8 cellular contexts compared by ENCODE assay signal in the genomic region with DNA sequence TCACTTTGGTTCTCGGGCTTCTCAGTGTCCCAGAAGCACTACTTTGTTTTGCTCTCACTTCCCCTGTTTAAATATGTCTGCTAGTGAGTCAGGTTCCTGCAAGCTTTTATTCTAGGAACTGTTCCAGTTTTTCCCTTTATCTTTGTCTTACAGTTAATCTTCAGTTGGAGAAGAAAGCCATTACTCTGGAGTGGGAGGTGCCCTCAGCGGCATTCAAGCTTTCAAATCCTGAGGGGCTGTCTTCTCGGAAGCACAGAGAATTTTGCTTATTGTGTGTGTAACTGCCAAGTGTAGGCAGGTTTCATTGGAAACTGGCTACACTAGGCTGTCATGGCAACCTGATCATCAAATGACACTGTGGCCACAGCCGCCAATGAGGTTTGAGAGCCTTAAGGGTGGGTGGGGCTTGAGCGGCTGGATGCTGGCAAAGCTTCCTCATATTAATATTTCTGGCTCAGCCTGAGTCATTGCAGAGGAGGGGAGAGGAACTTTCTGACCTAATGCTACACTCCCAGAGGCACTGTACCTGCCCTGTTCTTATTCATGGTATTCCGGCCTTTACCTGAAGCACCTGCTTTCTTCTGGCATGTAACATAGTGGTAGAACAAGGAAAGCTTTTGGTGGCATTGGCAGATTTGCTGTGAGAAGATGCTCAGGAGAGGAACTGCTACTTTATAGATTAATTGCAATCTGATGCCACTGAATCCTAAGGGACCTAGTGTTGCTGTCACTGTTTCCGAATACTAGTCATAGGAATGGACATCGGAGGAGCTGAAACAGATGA. TPM values are rescaled to one million over a fixed set of nuclear protein-coding genes. Genes with fewer than 3 reads are reported as not detected.
A peak's percentile ranks its signal among the peaks of the same experiment; 100 is the strongest.
DNase-seq lines count a peak whose midpoint lies in the region; ATAC-seq and TF ChIP-seq lines count a peak whose summit lies in the region.

No MANE protein-coding gene starts in this region.

- TF ChIP-seq CTCF in HEK293 (tag by site-specific recombination; IDR thresholded peaks at IDR 0.05) = no peak
- TF ChIP-seq CTCF in NB4 (IDR thresholded peaks at IDR 0.05; ENCODE audit: low read depth, low read length) = no peak
- TF ChIP-seq CTCF in tibial nerve (IDR thresholded peaks at IDR 0.05) = no peak

- peak; percentile 99 for DNase-seq in ELR (ENCODE audit: low read depth)
- DNase-seq in NB4 (ENCODE audit: low read depth) = peak; percentile 88
- peak; percentile 96 for DNase-seq in SKM-1 treated with dmso at 0.1 percent for 144 hours (lab: John Stamatoyannopoulos, UW; ENCODE audit: unreplicated experiment)
- DNase-seq in Right ventricle myocardium inferior (ENCODE audit: missing footprints) = peak; percentile 93
- peak; percentile 92 for DNase-seq in pons (ENCODE audit: low spot score)
- DNase-seq in tibial nerve (ENCODE audit: low spot score in 2 of 2) = peak; percentile 81 to 93

- 12 to 20% (median 15%) methylated on average over 8 of the region's 8 CpGs for WGBS in adipose tissue, 3 donors
- 9 to 15% methylated on average over 8 of the region's 8 CpGs for WGBS in tibial nerve, 2 donors

- POLR2A ChIA-PET in HEK293 (lab: Yijun Ruan, JAX) = interaction anchor here (1.5 to 2.2 kb wide), 2 partner anchors 13 to 27 kb away, joined by 4 to 9 read pairs; partner anchors contain the start of gene NAIF1

- H3K27me3 ChIP-seq in tibial nerve = no peaks in the 10 kb centered on the region

- no peak overlapping the region for H3K4me3 ChIP-seq in HEK293 (ENCODE audit: low read depth, low read length)
- H3K4me3 ChIP-seq in NB4 (ENCODE audit: low read depth, low read length) = no peak overlapping the region
- peak overlapping the region in 3 of 4 donors; percentile 3 to 21 (median 6) for H3K4me3 ChIP-seq in tibial nerve

- 0 out of 2 replicates have a peak, but pooled peaks cover 4% of the 10 kb centered on the region for H3K4me1 ChIP-seq in HEK293 (ENCODE audit: control insufficient read depth, insufficient read depth, low read length)
- peaks cover 0 to 79% (median 65%) of the 10 kb centered on the region in 4 donors for H3K4me1 ChIP-seq in tibial nerve

- no peaks in the 10 kb centered on the region for H3K36me3 ChIP-seq in HEK293 (ENCODE audit: control insufficient read depth in 2 of 2, insufficient read depth in 1 of 2, low read length in 2 of 2)
- H3K36me3 ChIP-seq in tibial nerve = no peaks in the 10 kb centered on the region

- intact Hi-C loops in Right ventricle myocardium inferior (cut with DNase I) = no loop called here

- H3K27ac ChIP-seq in HEK293 (ENCODE audit: extremely low read depth, low read depth, low read length) (no peak overlapping the region), adipose tissue (ENCODE audit: low read depth, low read length) (peak overlapping the region; percentile 89), tibial nerve (peak overlapping the region; percentile 47 to 99 (median 88))

- peak; percentile 88 for ATAC-seq in Right ventricle myocardium inferior

- H3K9me3 ChIP-seq in HEK293 (ENCODE audit: control insufficient read depth, insufficient read depth, low read depth, low read length) (no peaks in the 10 kb centered on the region), tibial nerve (no peaks in the 10 kb centered on the region)

- peak; percentile 73 to 85 for TF ChIP-seq EP300 in tibial nerve (IDR thresholded peaks at IDR 0.05)

- TF ChIP-seq POLR2A in NB4 (IDR thresholded peaks at IDR 0.05; ENCODE audit: extremely low read depth, insufficient read length) (no peak), tibial nerve (IDR thresholded peaks at IDR 0.05) (peak; percentile 29 to 71)

- CTCF ChIA-PET in HEK293 (lab: Yijun Ruan, JAX) = interaction anchor here (0.5 to 2.8 kb wide), 13 partner anchors 10 to 151 kb away, joined by 3 to 18 read pairs (median 4); no protein-coding TSS in a partner anchor

TF ChIP-seq in HEK293, 187 proteins besides CTCF, POLR2A, EP300 and RAD21 (continues in another document):
- TF ChIP-seq PRDM10 (tag by site-specific recombination; IDR thresholded peaks at IDR 0.05) (peak; percentile 39; the same call in 1 of the 2 replicates), ZNF366 (tag by site-specific recombination; conservative IDR thresholded peaks at IDR 0.05) (0 out of 2 replicates have a peak, but pooled peaks have one; percentile 28), ZNF248 (tag by site-specific recombination; IDR thresholded peaks at IDR 0.05) (no peak), ZNF544 (tag by site-specific recombination; IDR thresholded peaks at IDR 0.05) (no peak), SP2 (tag by site-specific recombination; IDR thresholded peaks at IDR 0.05) (peak; percentile 70), SP3 (tag by site-specific recombination; IDR thresholded peaks at IDR 0.05) (peak; percentile 9; the same call in 1 of the 2 replicates), MYNN (tag by site-specific recombination; IDR thresholded peaks at IDR 0.05; ENCODE audit: borderline replicate concordance) (0 out of 2 replicates have a peak, but pooled peaks have one; percentile 9), ZEB2 (tag by site-specific recombination; IDR thresholded peaks at IDR 0.05) (0 out of 2 replicates have a peak, but pooled peaks have one; percentile 37), FEZF1 (tag by site-specific recombination; IDR thresholded peaks at IDR 0.05) (no peak), ZNF146 (tag by site-specific recombination; IDR thresholded peaks at IDR 0.05) (no peak), ZNF341 (tag by site-specific recombination; IDR thresholded peaks at IDR 0.05; ENCODE audit: low read depth) (0 out of 2 replicates have a peak, but pooled peaks have one; percentile 32), ZNF311 (tag by site-specific recombination; IDR thresholded peaks at IDR 0.05; ENCODE audit: borderline replicate concordance) (no peak), PRDM6 (tag by site-specific recombination; IDR thresholded peaks at IDR 0.05) (peak; percentile 51; the same call in 1 of the 2 replicates), ZNF354C (tag by site-specific recombination; IDR thresholded peaks at IDR 0.05; ENCODE audit: borderline replicate concordance, low read depth) (no peak), KLF10 (tag by site-specific recombination; IDR thresholded peaks at IDR 0.05) (0 out of 2 replicates have a peak, but pooled peaks have one; percentile 17)

RNA-seq across cellular contexts. Expression of gene SLC25A25, which starts 26.3 kb away (rescaled TPM):
- polyA plus RNA-seq in adipose tissue = 100 to 1,000 TPM in 1 of 3 donors, 10 to 100 TPM in 2; 40.4 to 129 (median 61.0) TPM
- total RNA-seq in Right ventricle myocardium inferior (5.9 TPM), tibial nerve (10 to 100 TPM; 23.4 to 29.7 (median 27.2) TPM)

RNA-seq across cellular contexts. Expression of gene NAIF1, which starts 27.2 kb away (rescaled TPM):
- polyA plus RNA-seq in adipose tissue = 1 to 10 TPM; 4.8 to 6.6 (median 5.1) TPM
- total RNA-seq in Right ventricle myocardium inferior (5.1 TPM), tibial nerve (10 to 100 TPM in 1 of 4 donors, 1 to 10 TPM in 3; 5.4 to 11.2 (median 8.1) TPM)

RNA-seq across cellular contexts. Expression of gene PTGES2, which starts 33.2 kb away (rescaled TPM):
- polyA plus RNA-seq in adipose tissue = 10 to 100 TPM; 36.1 to 63.9 (median 39.9) TPM
- total RNA-seq in Right ventricle myocardium inferior = 158 TPM
- total RNA-seq in tibial nerve = 100 to 1,000 TPM in 1 of 4 donors, 10 to 100 TPM in 3; 68.9 to 180 (median 74.7) TPM

RNA-seq across cellular contexts. Expression of gene LCN2, which starts 54.9 kb away (rescaled TPM):
- 10 to 100 TPM in 1 of 3 donors, 1 to 10 TPM in 2; 5.9 to 15.6 (median 9.5) TPM for polyA plus RNA-seq in adipose tissue
- total RNA-seq in Right ventricle myocardium inferior (not detected), tibial nerve (not detected)

Comparison
In these comparisons a context has a peak if more than half of its experiments do, and no peak if none do; other contexts are left out.
1. H3K4me3 ChIP-seq: peak in tibial nerve (3 of 4); none in HEK293 (single experiment) and NB4 (single experiment).
2. Peak in every context shown above with its lines, with median percentiles within 50 percentile points of each other: DNase-seq.